9 cellular contexts compared by ENCODE assay signal in the genomic region with DNA sequence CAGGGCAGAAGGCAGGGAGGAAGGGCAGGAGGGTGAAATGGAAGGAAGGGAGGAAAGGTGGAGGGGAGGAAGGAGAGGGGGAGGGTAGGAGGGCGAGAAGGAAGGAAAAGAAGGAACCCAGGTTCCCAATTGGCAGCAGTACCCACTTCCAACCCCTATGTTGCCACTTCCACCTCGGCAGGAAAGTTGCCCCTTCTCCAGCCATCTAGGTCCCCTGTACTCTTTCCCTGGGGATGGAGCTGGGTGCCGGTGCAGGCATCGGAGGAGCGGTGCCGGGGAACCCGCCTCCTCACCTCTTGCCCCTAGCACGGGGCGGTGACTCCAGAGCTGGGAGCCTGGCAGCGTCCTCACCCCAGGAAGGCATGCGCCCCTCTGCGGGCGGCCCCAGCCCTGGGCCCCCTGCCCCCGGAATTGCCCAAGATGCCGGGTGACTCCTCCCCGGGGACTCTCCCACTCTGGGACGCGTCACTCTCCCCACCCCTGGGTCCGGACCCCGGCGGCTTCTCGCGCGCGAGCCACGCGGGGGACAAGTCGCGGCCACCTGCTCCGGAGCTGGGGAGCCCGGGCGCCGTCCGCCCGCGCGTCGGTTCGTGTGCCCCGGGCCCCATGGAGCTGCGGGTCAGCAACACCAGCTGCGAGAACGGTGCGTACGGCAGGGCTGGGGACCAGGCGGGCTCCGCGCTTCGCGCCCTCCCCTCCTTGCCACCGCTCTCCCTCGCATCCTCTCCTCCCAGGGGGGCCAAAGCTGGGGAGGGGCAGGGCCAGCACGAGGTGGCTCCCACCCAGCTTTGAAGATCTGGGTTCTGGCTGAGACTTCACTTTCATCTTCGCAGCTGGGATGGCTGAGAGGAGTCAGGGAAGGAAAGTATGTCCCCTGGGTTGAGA. TPM values are rescaled to one million over a fixed set of nuclear protein-coding genes. Genes with fewer than 3 reads are reported as not detected.
DNase-seq lines count a peak whose midpoint lies in the region; ATAC-seq, FAIRE-seq and TF ChIP-seq lines count a peak whose summit lies in the region.
"Had no signal": no experiment of that assay in that cellular context is flagged by ENCODE, and none has a peak within 500 bp of the region (broad histone marks: within the 10 kb centered on the region; RNA-seq: fewer than 3 reads in every experiment).

A gene (plus strand): TSS at position 499 of the 885 bp plus-strand sequence. CDS start 108 bp downstream, at position 607.

- POLR2A ChIA-PET in endothelial cell of umbilical vein (lab: Charles Lee), result no interaction called here

- peak within 1 kb of the TSS; percentile 37 for H2AFZ ChIP-seq in endothelial cell of umbilical vein (ENCODE audit: low read depth, low read length)

- H3K27ac ChIP-seq in endothelial cell of umbilical vein (ENCODE audit: insufficient read depth, low read depth, low read length), result no peak within 1 kb of the TSS
- H3K27ac ChIP-seq: KMS-11 had no signal

- dilution Hi-C loops in endothelial cell of umbilical vein (cut with MboI; ENCODE audit: extremely low pct_ligation_motif_present, low sequenced_read_pairs), result no loop called here

- H3K4me3 Mint-ChIP-seq in activated CD4-positive, alpha-beta T cell treated with anti-CD3 and anti-CD28 coated beads, Interleukin-2, amount 10 ng/mL, durations not matched to agents 24 days and 14 days, result peak within 1 kb of the TSS; percentile 80
- H3K4me3 Mint-ChIP-seq in stimulated activated naive CD8-positive, alpha-beta T cell treated with anti-CD3 and anti-CD28 coated beads, Interleukin-15, amount 100 ng/mL, for 72 hours, result peak within 1 kb of the TSS; percentile 79 to 80

- no TSS peak for BruUV-seq in endothelial cell of umbilical vein (replicated peaks; lab: Mats Ljungman, UMichigan)

- H3K79me2 ChIP-seq in endothelial cell of umbilical vein (ENCODE audit: control insufficient read depth, insufficient read depth, low read length), result no peaks in the 10 kb centered on the region

- no peaks in the 10 kb centered on the region for H3K36me3 ChIP-seq in endothelial cell of umbilical vein (ENCODE audit: control insufficient read depth in 2 of 2, extremely low read depth in 1 of 2, insufficient read depth in 2 of 2, low read length in 2 of 2)
- no peaks in the 10 kb centered on the region for H3K36me3 ChIP-seq in mucosa of stomach (ENCODE audit: control insufficient read depth, insufficient read depth, low read length)

- intact Hi-C loops in activated CD4-positive, alpha-beta T cell treated with anti-CD3 and anti-CD28 coated beads, Interleukin-2, amount 10 ng/mL, durations not matched to agents 24 days and 14 days (cut with micrococcal nuclease), result loop anchor here (5.0 to 10.0 kb wide), 4 partner anchors 137 to 435 kb away; a partner anchor contains a TSS
- intact Hi-C loops in endothelial cell of umbilical vein (cut with micrococcal nuclease), result no loop called here

- H3K9me3 ChIP-seq in endothelial cell of umbilical vein (replicated peaks; ENCODE audit: control insufficient read depth, insufficient read depth, low read length) (no peaks in the 10 kb centered on the region), mucosa of stomach (ENCODE audit: control insufficient read depth, low read length) (no peaks in the 10 kb centered on the region)

- H3K9me1 ChIP-seq in endothelial cell of umbilical vein (replicated peaks; ENCODE audit: control insufficient read depth, extremely low read depth, insufficient read depth, low read length), result no peaks in the 10 kb centered on the region

- CTCF ChIA-PET in endothelial cell of umbilical vein (lab: Charles Lee), result interaction anchor here (2.2 kb wide), 1 partner anchor 12 kb away, joined by 12 read pairs; no protein-coding TSS in a partner anchor

- peak within 1 kb of the TSS in 2 of 3 experiments; percentile 13 to 19 for H3K4me3 ChIP-seq in endothelial cell of umbilical vein (replicated peaks in 1 of 3; ENCODE audit: insufficient read depth in 1 of 3, low read depth in 1 of 3, low read length in 3 of 3)
- H3K4me3 ChIP-seq in mucosa of stomach (ENCODE audit: low read length), result no peak within 1 kb of the TSS

- peak within 1 kb of the TSS; percentile 40 for H3K4me2 ChIP-seq in endothelial cell of umbilical vein (ENCODE audit: insufficient read depth, low read length)
- H3K4me2 ChIP-seq: KMS-11 had no signal

- peaks cover 26% of the 10 kb centered on the region for H3K27me3 Mint-ChIP-seq in activated CD4-positive, alpha-beta T cell treated with anti-CD3 and anti-CD28 coated beads, Interleukin-2, amount 10 ng/mL, durations not matched to agents 24 days and 14 days
- peaks cover 58% of the 10 kb centered on the region for H3K27me3 Mint-ChIP-seq in stimulated activated naive CD8-positive, alpha-beta T cell treated with anti-CD3 and anti-CD28 coated beads, Interleukin-15, amount 100 ng/mL, for 72 hours

- no peak for FAIRE-seq in endothelial cell of umbilical vein (lab: Jason Lieb, UNC)

- DNase-seq in GM13977 (ENCODE audit: low spot score) (peak; percentile 50), endothelial cell of umbilical vein (ENCODE audit: low read depth, low spot score) (no peak), GF-D8 (lab: John Stamatoyannopoulos, UW) (no peak), AG08395 (ENCODE audit: low spot score) (no peak)
- peak; percentile 77 for DNase-seq in activated CD4-positive, alpha-beta T cell treated with anti-CD3 and anti-CD28 coated beads, Interleukin-2, amount 10 ng/mL, durations not matched to agents 24 days and 14 days
- DNase-seq in stimulated activated naive CD8-positive, alpha-beta T cell treated with anti-CD3 and anti-CD28 coated beads, Interleukin-15, amount 100 ng/mL, for 72 hours, result peak; percentile 23 to 29

- no peak for TF ChIP-seq POLR2A in endothelial cell of umbilical vein (IDR thresholded peaks at IDR 0.05; ENCODE audit: low read depth, low read length)

- TF ChIP-seq CTCF in GM13977 (IDR thresholded peaks at IDR 0.05; ENCODE audit: extremely low read depth, insufficient read depth, missing control alignments) (no peak), endothelial cell of umbilical vein (IDR thresholded peaks at IDR 0.05; ENCODE audit: extremely low read depth in 1 of 2, insufficient read depth in 1 of 2, low read depth in 1 of 2, low read length in 2 of 2) (no peak)

- ATAC-seq in stimulated activated naive CD8-positive, alpha-beta T cell treated with anti-CD3 and anti-CD28 coated beads, Interleukin-15, amount 100 ng/mL, for 72 hours, result peak; percentile 29
- no peak for ATAC-seq in GM21576 (IDR thresholded peaks at IDR 0.05; ENCODE audit: unreplicated experiment)

- H3K9ac ChIP-seq in endothelial cell of umbilical vein (replicated peaks; ENCODE audit: extremely low read depth, insufficient read depth, low read length) (no peak within 1 kb of the TSS), mucosa of stomach (ENCODE audit: low read length) (peak within 1 kb of the TSS; percentile 29)
- H3K9ac ChIP-seq: KMS-11 had no signal

- in situ Hi-C loops in GM13977 (cut with MboI; ENCODE audit: low pct_unique_long_range_greater_than_20kb, low sequenced_read_pairs, unreplicated experiment), result no loop called here

- H4K20me1 ChIP-seq in endothelial cell of umbilical vein (replicated peaks; ENCODE audit: control insufficient read depth, extremely low read depth, insufficient read depth, low read length), result no peaks in the 10 kb centered on the region

- H3K27ac Mint-ChIP-seq in activated CD4-positive, alpha-beta T cell treated with anti-CD3 and anti-CD28 coated beads, Interleukin-2, amount 10 ng/mL, durations not matched to agents 24 days and 14 days, result peak within 1 kb of the TSS; percentile 64
- H3K27ac Mint-ChIP-seq in stimulated activated naive CD8-positive, alpha-beta T cell treated with anti-CD3 and anti-CD28 coated beads, Interleukin-15, amount 100 ng/mL, for 72 hours, result no peak within 1 kb of the TSS

- peaks cover 11% of the 10 kb centered on the region for H3K36me3 Mint-ChIP-seq in activated CD4-positive, alpha-beta T cell treated with anti-CD3 and anti-CD28 coated beads, Interleukin-2, amount 10 ng/mL, durations not matched to agents 24 days and 14 days (ENCODE audit: low read depth)

- H3K4me1 ChIP-seq in endothelial cell of umbilical vein (ENCODE audit: control insufficient read depth, extremely low read depth, insufficient read depth, low read length), result no peaks in the 10 kb centered on the region
- H3K4me1 ChIP-seq in mucosa of stomach (ENCODE audit: control insufficient read depth, insufficient read depth, low read length), result no peaks in the 10 kb centered on the region

- no peaks in the 10 kb centered on the region for H3K9me3 Mint-ChIP-seq in activated CD4-positive, alpha-beta T cell treated with anti-CD3 and anti-CD28 coated beads, Interleukin-2, amount 10 ng/mL, durations not matched to agents 24 days and 14 days
- H3K9me3 Mint-ChIP-seq in stimulated activated naive CD8-positive, alpha-beta T cell treated with anti-CD3 and anti-CD28 coated beads, Interleukin-15, amount 100 ng/mL, for 72 hours, result no peaks in the 10 kb centered on the region

- peaks cover 22 to 29% of the 10 kb centered on the region in 2 experiments for H3K27me3 ChIP-seq in endothelial cell of umbilical vein (ENCODE audit: control insufficient read depth in 2 of 2, insufficient read depth in 2 of 2, low read length in 2 of 2)
- peaks cover 19% of the 10 kb centered on the region for H3K27me3 ChIP-seq in mucosa of stomach (ENCODE audit: control insufficient read depth, insufficient read depth, low read length)

- H3K4me1 Mint-ChIP-seq in activated CD4-positive, alpha-beta T cell treated with anti-CD3 and anti-CD28 coated beads, Interleukin-2, amount 10 ng/mL, durations not matched to agents 24 days and 14 days, result peaks cover 29% of the 10 kb centered on the region
- H3K4me1 Mint-ChIP-seq in stimulated activated naive CD8-positive, alpha-beta T cell treated with anti-CD3 and anti-CD28 coated beads, Interleukin-15, amount 100 ng/mL, for 72 hours, result peaks cover 30% of the 10 kb centered on the region

TF ChIP-seq in endothelial cell of umbilical vein, 7 proteins besides CTCF, POLR2A, EP300 and RAD21 (continues in another document):
- TF ChIP-seq MYC (IDR thresholded peaks at IDR 0.05; ENCODE audit: low read depth, low read length), result no peak
- TF ChIP-seq JUN (IDR thresholded peaks at IDR 0.05; ENCODE audit: borderline replicate concordance, insufficient read depth, insufficient read length, low read depth), result no peak
- no peak for TF ChIP-seq POLR2AphosphoS5 (IDR thresholded peaks at IDR 0.05; ENCODE audit: insufficient read depth, low read depth, low read length)

RNA-seq across cellular contexts. Expression of the gene that starts here (rescaled TPM):
- 2.2 and 2.7 TPM in 2 replicates for total RNA-seq in activated CD4-positive, alpha-beta T cell treated with anti-CD3 and anti-CD28 coated beads, Interleukin-2, amount 10 ng/mL, durations not matched to agents 24 days and 14 days
- total RNA-seq in endothelial cell of umbilical vein, result not detected in 2 replicates
- 0.10 TPM in 1 of 2 replicates, not detected in the other for polyA plus RNA-seq in endothelial cell of umbilical vein
- 0.01 and 0.06 TPM in 2 replicates for polyA plus RNA-seq in endothelial cell of umbilical vein (2011; cell fraction: cytosol; rRNA removed)
- 0.06 TPM in 1 of 2 replicates, not detected in the other for polyA plus RNA-seq in endothelial cell of umbilical vein (2011; cell fraction: nucleus; rRNA removed)
- polyA plus RNA-seq in endothelial cell of umbilical vein (2012), result 0.04 and 0.05 TPM in 2 replicates
- not detected in 2 replicates for polyA minus RNA-seq in endothelial cell of umbilical vein
- not detected for polyA minus RNA-seq in endothelial cell of umbilical vein (2011; cell fraction: cytosol; rRNA and poly(A)+ RNA removed)
- not detected in 2 replicates for polyA minus RNA-seq in endothelial cell of umbilical vein (2011; cell fraction: nucleus; rRNA and poly(A)+ RNA removed)

Comparison
In these comparisons a context has a peak if more than half of its experiments do, and no peak if none do; other contexts are left out.
1. DNase-seq: peak in GM13977 (single experiment), activated CD4-positive, alpha-beta T cell treated with anti-CD3 and anti-CD28 coated beads, Interleukin-2, amount 10 ng/mL, durations not matched to agents 24 days and 14 days (single experiment) and stimulated activated naive CD8-positive, alpha-beta T cell treated with anti-CD3 and anti-CD28 coated beads, Interleukin-15, amount 100 ng/mL, for 72 hours (2 of 2); none in endothelial cell of umbilical vein (single experiment), GF-D8 (single experiment) and AG08395 (single experiment).